Comparison of ENCODE assay signal across 15 cellular contexts in genomic region chr1:163307479-163308171, GRCh38. TPM values are rescaled to one million over a fixed set of nuclear protein-coding genes. Genes with fewer than 3 reads are reported as not detected.
DNase-seq lines count a peak whose midpoint lies in the region; ATAC-seq and TF ChIP-seq lines count a peak whose summit lies in the region.
"Had no signal": no experiment of that assay in that cellular context is flagged by ENCODE, and none has a peak within 500 bp of the region (broad histone marks: within the 10 kb centered on the region; RNA-seq: fewer than 3 reads in every experiment).

No MANE protein-coding gene starts in this region.

- H3K9me3 ChIP-seq in MG63: no peaks in the 10 kb centered on the region
- H3K9me3 ChIP-seq: psoas muscle had no signal

- H3K27me3 ChIP-seq in MG63: no peaks in the 10 kb centered on the region

- H3K36me3 ChIP-seq in MG63: no peaks in the 10 kb centered on the region; the same call in 1 of the 2 replicates

- no peak for TF ChIP-seq CTCF in choroid plexus epithelial cell (conservative IDR thresholded peaks at IDR 0.05; ENCODE audit: low read depth, low read length)

- in situ Hi-C loops in Caki2 (cut with HindIII; ENCODE audit: low pct_unique_long_range_greater_than_20kb, low sequenced_read_pairs): no loop called here

- peak; percentile 64 for DNase-seq in Caki2 (ENCODE audit: low read depth)
- DNase-seq in MG63: peak; percentile 44
- peak; percentile 85 for DNase-seq in choroid plexus epithelial cell (ENCODE audit: low read depth)
- DNase-seq in non-pigmented ciliary epithelial cell (ENCODE audit: low read depth): peak; percentile 78
- no peak for DNase-seq in C1 segment of cervical spinal cord (lab: John Stamatoyannopoulos, UW)
- no peak for DNase-seq in activated CD4-positive, alpha-beta T cell treated with anti-CD3 and anti-CD28 coated beads for 1 hour
- no peak for DNase-seq in NCI-H345 treated with DMSO at 0.1 percent for 48 hours (lab: John Stamatoyannopoulos, UW; ENCODE audit: unreplicated experiment)
- DNase-seq: activated CD4-positive, alpha-beta T cell treated with anti-CD3 and anti-CD28 coated beads for 48 hours; activated T-cell treated with anti-CD3 and anti-CD28 coated beads, Interleukin-2, amount 50 U/mL, for 48 hours; amygdala; CD4-positive, alpha-beta T cell; PC-9; psoas muscle; T-helper 17 cell had no signal

- ATAC-seq in HG03442 (IDR thresholded peaks at IDR 0.05; ENCODE audit: unreplicated experiment): no peak
- ATAC-seq: psoas muscle, T-helper 17 cell had no signal

- H3K4me3 ChIP-seq in MG63: no peak overlapping the region
- no peak overlapping the region for H3K4me3 ChIP-seq in choroid plexus epithelial cell (ENCODE audit: low read depth, low read length)
- H3K4me3 ChIP-seq: PC-9, psoas muscle had no signal

RNA-seq across cellular contexts. Expression of gene NUF2, which starts 14.1 kb away (rescaled TPM):
- total RNA-seq in Caki2 (2014; rRNA removed; shearing (Covaris generic); ENCODE audit: low replicate concordance): 17.8 and 24.5 TPM in 2 replicates
- 26.9 and 35.5 TPM in 2 replicates for total RNA-seq in MG63 (2014; rRNA removed; shearing (Covaris generic); ENCODE audit: low replicate concordance)

Comparison
In these comparisons a context has a peak if more than half of its experiments do, and no peak if none do; other contexts are left out.
1. DNase-seq: peak in Caki2 (single experiment), MG63 (single experiment), choroid plexus epithelial cell (single experiment) and non-pigmented ciliary epithelial cell (single experiment); none in C1 segment of cervical spinal cord (0 of 14), activated CD4-positive, alpha-beta T cell treated with anti-CD3 and anti-CD28 coated beads for 1 hour (single experiment) and NCI-H345 treated with DMSO at 0.1 percent for 48 hours (single experiment).